Comparison of ENCODE assay signal across 9 cellular contexts in the genomic region with DNA sequence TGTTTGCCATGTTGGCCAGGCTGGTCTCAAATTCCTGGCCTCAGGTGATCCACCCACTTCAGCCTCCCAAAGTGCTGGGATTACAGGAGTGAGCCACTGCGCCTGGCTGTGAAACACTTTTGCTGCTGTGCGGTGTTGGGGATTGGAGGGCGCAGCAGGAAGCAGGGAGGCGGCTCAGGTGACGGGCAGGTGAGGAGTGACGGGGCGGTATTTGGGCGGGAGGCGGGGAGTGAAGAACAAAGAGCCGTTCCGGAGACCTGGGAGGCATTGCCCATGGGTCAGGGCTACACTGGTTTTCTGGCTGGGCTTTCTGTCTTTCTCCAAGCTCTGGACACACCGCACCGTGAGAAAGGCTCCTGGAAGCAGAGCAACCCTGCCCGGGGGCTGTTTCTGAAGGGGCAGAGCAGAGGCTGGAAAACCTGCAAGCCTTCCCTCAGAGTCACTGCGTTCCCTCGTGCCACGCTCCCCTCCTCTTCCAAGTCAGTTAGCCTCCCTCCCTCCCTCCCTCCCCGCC. TPM values are rescaled to one million over a fixed set of nuclear protein-coding genes. Genes with fewer than 3 reads are reported as not detected.
A peak's percentile ranks its signal among the peaks of the same experiment; 100 is the strongest.
DNase-seq lines count a peak whose midpoint lies in the region; ATAC-seq lines count a peak whose summit lies in the region.
"Had no signal": no experiment of that assay in that cellular context is flagged by ENCODE, and none has a peak within 500 bp of the region (broad histone marks: within the 10 kb centered on the region; RNA-seq: fewer than 3 reads in every experiment).

No MANE protein-coding gene starts in this region.

- H3K79me1 ChIP-seq in trophoblast cell (ENCODE audit: low read length): peaks cover 15% of the 10 kb centered on the region

- DNase-seq in H7 (peak; percentile 94), NCI-H2171 treated with DMSO at 0.1 percent for 48 hours (lab: John Stamatoyannopoulos, UW) (peak; percentile 92), trophoblast cell (peak; percentile 89 to 92), Kasumi-1 (lab: John Stamatoyannopoulos, UW) (no peak)
- DNase-seq in stimulated activated CD4-positive, alpha-beta T cell treated with anti-CD3 and anti-CD28 coated beads, Interleukin-15, amount 100 ng/mL, for 24 hours: no peak
- DNase-seq: activated CD4-positive, alpha-beta T cell treated with anti-CD3 and anti-CD28 coated beads for 36 hours had no signal

- H3K4ac ChIP-seq in trophoblast cell (ENCODE audit: low read depth, low read length): no peak overlapping the region

- no peak overlapping the region for H2AK5ac ChIP-seq in trophoblast cell (ENCODE audit: low read length)

- H3K79me2 ChIP-seq in trophoblast cell (ENCODE audit: control insufficient read depth, insufficient read depth, low read length, poor library complexity): peaks cover 5% of the 10 kb centered on the region

- 21 to 24% methylated on average over 12 to 18 of the region's 18 CpGs for WGBS in esophagus, 2 donors
- no CpG with 5 or more reads among the region's 18 CpGs for WGBS in trophoblast cell (ENCODE audit: extremely low coverage, insufficient coverage, insufficient read length)

- no peak overlapping the region for H3K18ac ChIP-seq in trophoblast cell (ENCODE audit: low read length)

- H2BK12ac ChIP-seq in trophoblast cell (ENCODE audit: low read length): no peak overlapping the region

- no peak overlapping the region for H2BK120ac ChIP-seq in trophoblast cell (ENCODE audit: insufficient read depth, low read length, poor library complexity)

- no peak overlapping the region for H4K12ac ChIP-seq in trophoblast cell (ENCODE audit: low read depth, low read length)

- H3K4me3 ChIP-seq in H7 (ENCODE audit: insufficient read depth, low read depth, low read length): peak overlapping the region; percentile 44
- H3K4me3 ChIP-seq in esophagus (ENCODE audit: low read depth in 1 of 2, low read length in 2 of 2): no peak overlapping the region
- H3K4me3 ChIP-seq in trophoblast cell (ENCODE audit: low read depth, low read length): no peak overlapping the region

- peak overlapping the region; percentile 5 for H4K8ac ChIP-seq in trophoblast cell (ENCODE audit: low read depth, low read length)

- no peak overlapping the region for H3K14ac ChIP-seq in trophoblast cell (ENCODE audit: low read length)

- H3K27me3 ChIP-seq in H7 (ENCODE audit: control insufficient read depth, insufficient read depth, low read length): peaks cover 6% of the 10 kb centered on the region
- no peaks in the 10 kb centered on the region for H3K27me3 ChIP-seq in esophagus (ENCODE audit: control insufficient read depth in 1 of 2, insufficient read depth in 2 of 2, low read length in 2 of 2)
- H3K27me3 ChIP-seq in trophoblast cell (ENCODE audit: insufficient read depth, low read length): no peaks in the 10 kb centered on the region

- peak overlapping the region; percentile 75 to 77 for H3K27ac ChIP-seq in esophagus (ENCODE audit: low read depth in 2 of 2, low read length in 1 of 2)
- H3K27ac ChIP-seq in trophoblast cell (ENCODE audit: low read depth, low read length): peak overlapping the region; percentile 67

- no peaks in the 10 kb centered on the region for H3K9me3 ChIP-seq in esophagus (ENCODE audit: control insufficient read depth in 2 of 2, insufficient read depth in 1 of 2, low read depth in 1 of 2, low read length in 1 of 2)
- H3K9me3 ChIP-seq in trophoblast cell (ENCODE audit: insufficient read depth, low read depth, low read length): no peaks in the 10 kb centered on the region

- no peaks in the 10 kb centered on the region for H3K36me3 ChIP-seq in H7 (replicated peaks; ENCODE audit: control insufficient read depth, insufficient read depth, low read length)
- peaks cover 0 to 6% of the 10 kb centered on the region in 2 donors for H3K36me3 ChIP-seq in esophagus (ENCODE audit: control insufficient read depth in 2 of 2, insufficient read depth in 2 of 2, low read length in 1 of 2)
- peaks cover 67 to 75% of the 10 kb centered on the region in 2 experiments for H3K36me3 ChIP-seq in trophoblast cell (ENCODE audit: control insufficient read depth in 1 of 2, insufficient read depth in 2 of 2, low read length in 2 of 2)

- H3K9ac ChIP-seq in trophoblast cell (ENCODE audit: low read length): no peak overlapping the region

- H3K23ac ChIP-seq in trophoblast cell (ENCODE audit: low read length): no peak overlapping the region

- H3K4me2 ChIP-seq in trophoblast cell (ENCODE audit: low read length): peak overlapping the region; percentile 7

- H2AFZ ChIP-seq in trophoblast cell (ENCODE audit: insufficient read depth, low read length, poor library complexity): no peak overlapping the region

- peak overlapping the region; percentile 23 for H2BK5ac ChIP-seq in trophoblast cell (ENCODE audit: low read depth, low read length, poor library complexity)

- ATAC-seq in HG02981 (IDR thresholded peaks at IDR 0.05; ENCODE audit: unreplicated experiment) (no peak), GM19328 (IDR thresholded peaks at IDR 0.05; ENCODE audit: unreplicated experiment) (no peak)
- ATAC-seq: activated CD4-positive, alpha-beta T cell treated with anti-CD3 and anti-CD28 coated beads for 36 hours had no signal

- H4K91ac ChIP-seq in trophoblast cell (ENCODE audit: low read depth, low read length): peak overlapping the region; percentile 31

- H3K4me1 ChIP-seq in esophagus (ENCODE audit: control insufficient read depth in 2 of 2, insufficient read depth in 2 of 2, low read length in 1 of 2) (peaks cover 7 to 25% of the 10 kb centered on the region in 2 donors), trophoblast cell (ENCODE audit: control insufficient read depth in 1 of 2, insufficient read depth in 2 of 2, low read length in 2 of 2) (peaks cover 33 to 41% of the 10 kb centered on the region in 2 experiments)

RNA-seq across cellular contexts. Expression of gene CRISPLD2, which starts 22.1 kb away (rescaled TPM):
- 2.0 and 4.2 TPM in 2 replicates for total RNA-seq in H7 (2014; rRNA removed; shearing (Covaris generic))
- 1 to 10 TPM; 3.7 to 8.8 TPM for polyA plus RNA-seq in esophagus
- polyA plus RNA-seq in trophoblast cell (2013): 121 and 124 TPM in 2 replicates

Comparison
In these comparisons a context has a peak if more than half of its experiments do, and no peak if none do; other contexts are left out.
1. DNase-seq: peak in H7 (single experiment), NCI-H2171 treated with DMSO at 0.1 percent for 48 hours (single experiment) and trophoblast cell (2 of 2); none in stimulated activated CD4-positive, alpha-beta T cell treated with anti-CD3 and anti-CD28 coated beads, Interleukin-15, amount 100 ng/mL, for 24 hours (single experiment) and Kasumi-1 (0 of 2).